Comparison of ENCODE assay signal across 8 cellular contexts in the genomic region with DNA sequence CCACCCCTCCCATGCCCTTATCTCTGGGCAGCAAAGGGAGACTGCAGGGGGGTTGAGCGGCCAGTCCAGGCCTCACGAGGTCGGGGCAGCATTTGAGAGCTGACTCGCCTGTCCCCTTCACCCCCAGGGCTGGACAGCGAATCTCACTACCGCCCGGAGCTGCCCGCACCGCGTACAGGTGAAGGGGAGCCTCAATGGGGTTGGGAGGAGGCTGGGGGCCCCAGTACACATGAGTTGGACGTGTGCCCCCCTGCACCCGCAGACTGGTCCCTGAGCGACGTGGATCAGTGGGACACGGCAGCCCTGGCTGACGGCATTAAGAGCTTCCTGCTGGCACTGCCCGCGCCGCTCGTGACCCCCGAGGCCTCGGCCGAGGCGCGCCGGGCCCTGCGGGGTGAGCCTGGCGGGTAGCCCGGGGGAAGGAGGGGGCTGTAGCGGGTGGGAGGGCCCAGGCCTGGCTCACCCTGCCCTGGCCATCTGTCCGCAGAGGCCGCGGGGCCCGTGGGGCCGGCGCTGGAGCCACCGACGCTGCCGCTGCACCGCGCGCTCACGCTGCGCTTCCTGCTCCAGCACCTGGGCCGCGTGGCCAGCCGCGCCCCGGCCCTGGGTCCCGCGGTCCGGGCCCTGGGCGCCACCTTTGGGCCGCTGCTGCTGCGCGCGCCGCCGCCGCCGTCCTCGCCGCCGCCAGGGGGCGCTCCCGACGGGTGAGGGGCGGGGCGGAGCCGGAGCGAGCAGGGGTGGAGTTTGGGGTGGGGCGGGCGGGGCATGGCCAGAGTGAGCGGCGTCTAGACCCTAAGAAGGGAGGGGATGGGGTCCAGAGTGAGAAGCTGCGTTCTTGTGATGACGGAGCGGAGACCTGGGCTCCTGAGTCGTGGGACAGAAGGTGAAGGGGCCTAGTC. TPM values are rescaled to one million over a fixed set of nuclear protein-coding genes. Genes with fewer than 3 reads are reported as not detected.
DNase-seq lines count a peak whose midpoint lies in the region; ATAC-seq and TF ChIP-seq lines count a peak whose summit lies in the region.

No MANE protein-coding gene starts in this region.

- intact Hi-C loops in transverse colon (cut with DNase I; ENCODE audit: low total_unique reads), result loop anchor here (5.0 kb wide), 1 partner anchor 49 kb away; no protein-coding TSS in a partner anchor

- WGBS in trophoblast cell (ENCODE audit: extremely low coverage, insufficient coverage, insufficient read length), result no CpG with 5 or more reads among the region's 79 CpGs
- 30% methylated on average over 29 of the region's 79 CpGs; no CpG with 5 or more reads in 1 of the 2 donors for WGBS in transverse colon (ENCODE audit: low coverage in 1 of 2), 2 donors

- H3K79me2 ChIP-seq in trophoblast cell (ENCODE audit: control insufficient read depth, insufficient read depth, low read length, poor library complexity), result no peaks in the 10 kb centered on the region

- no peak overlapping the region for H3K23ac ChIP-seq in trophoblast cell (ENCODE audit: low read length)

- peak overlapping the region; percentile 61 for H3K18ac ChIP-seq in trophoblast cell (ENCODE audit: low read length)

- H3K4ac ChIP-seq in trophoblast cell (ENCODE audit: low read depth, low read length), result no peak overlapping the region

- H2BK5ac ChIP-seq in trophoblast cell (ENCODE audit: low read depth, low read length, poor library complexity), result no peak overlapping the region

- H3K36me3 ChIP-seq in trophoblast cell (ENCODE audit: control insufficient read depth in 1 of 2, insufficient read depth in 2 of 2, low read length in 2 of 2) (peaks cover 51 to 56% of the 10 kb centered on the region in 2 experiments), transverse colon (peaks cover 0 to 13% (median 6%) of the 10 kb centered on the region in 4 donors)

- H3K4me3 ChIP-seq in trophoblast cell (ENCODE audit: low read depth, low read length) (no peak overlapping the region), transverse colon (peak overlapping the region in 3 of 4 donors; percentile 30 to 45 (median 42))

- ATAC-seq in GM18498 (IDR thresholded peaks at IDR 0.05; ENCODE audit: unreplicated experiment) (peak; percentile 78), HG03139 (IDR thresholded peaks at IDR 0.05; ENCODE audit: unreplicated experiment) (peak; percentile 56)

- H3K9ac ChIP-seq in trophoblast cell (ENCODE audit: low read length), result no peak overlapping the region

- no peak for TF ChIP-seq EP300 in transverse colon (IDR thresholded peaks at IDR 0.05; ENCODE audit: low read depth)

- TF ChIP-seq CTCF in transverse colon (IDR thresholded peaks at IDR 0.05), result peak in 3 of 5 experiments; percentile 58 to 71 (median 71)

- H2AFZ ChIP-seq in trophoblast cell (ENCODE audit: insufficient read depth, low read length, poor library complexity), result no peak overlapping the region

- TF ChIP-seq POLR2A in transverse colon (IDR thresholded peaks at IDR 0.05), result no peak

- no peak overlapping the region for H2AK5ac ChIP-seq in trophoblast cell (ENCODE audit: low read length)

- peak overlapping the region; percentile 59 for H3K4me2 ChIP-seq in trophoblast cell (ENCODE audit: low read length)

- H4K91ac ChIP-seq in trophoblast cell (ENCODE audit: low read depth, low read length), result peak overlapping the region; percentile 36

- no peaks in the 10 kb centered on the region for H3K79me1 ChIP-seq in trophoblast cell (ENCODE audit: low read length)

- H4K8ac ChIP-seq in trophoblast cell (ENCODE audit: low read depth, low read length), result peak overlapping the region; percentile 33

- H3K27me3 ChIP-seq in trophoblast cell (ENCODE audit: insufficient read depth, low read length), result no peaks in the 10 kb centered on the region
- H3K27me3 ChIP-seq in transverse colon, result no peaks in the 10 kb centered on the region

- DNase-seq in ACHN (peak; percentile 66), RPMI7951 (ENCODE audit: low read depth) (peak; percentile 53), glomerular visceral epithelial cell (ENCODE audit: extremely low spot score) (peak; percentile 76), trophoblast cell (peak; percentile 52 to 87), transverse colon (peak; percentile 83)
- peak; percentile 54 to 82 (median 74) for DNase-seq in activated naive CD4-positive, alpha-beta T cell (lab: John Stamatoyannopoulos, UW)

- in situ Hi-C loops in ACHN (cut with HindIII; ENCODE audit: low pct_ligation_motif_present, low pct_unique_long_range_greater_than_20kb, low sequenced_read_pairs) (no loop called here), transverse colon (cut with MboI; ENCODE audit: low pct_ligation_motif_present in 1 of 4, low pct_unique_long_range_greater_than_20kb in 1 of 4, low sequenced_read_pairs in 3 of 4) (no loop called here)

- H3K9me3 ChIP-seq in trophoblast cell (ENCODE audit: insufficient read depth, low read depth, low read length) (no peaks in the 10 kb centered on the region), transverse colon (no peaks in the 10 kb centered on the region)

- H4K12ac ChIP-seq in trophoblast cell (ENCODE audit: low read depth, low read length), result peak overlapping the region; percentile 3

- no peak overlapping the region for H3K14ac ChIP-seq in trophoblast cell (ENCODE audit: low read length)

- H3K4me1 ChIP-seq in trophoblast cell (ENCODE audit: control insufficient read depth in 1 of 2, insufficient read depth in 2 of 2, low read length in 2 of 2) (peaks cover 9% of the 10 kb centered on the region in 2 experiments), transverse colon (peaks cover 27 to 36% (median 33%) of the 10 kb centered on the region in 4 donors)

- H3K27ac ChIP-seq in trophoblast cell (ENCODE audit: low read depth, low read length) (no peak overlapping the region), transverse colon (peak overlapping the region; percentile 68 to 81 (median 79))

- H2BK12ac ChIP-seq in trophoblast cell (ENCODE audit: low read length), result no peak overlapping the region

- H2BK120ac ChIP-seq in trophoblast cell (ENCODE audit: insufficient read depth, low read length, poor library complexity), result no peak overlapping the region

RNA-seq across cellular contexts. Expression of a gene that starts 8.1 kb away (rescaled TPM):
- total RNA-seq in RPMI7951 (2014; rRNA removed; shearing (Covaris generic)), result 11.3 and 11.7 TPM in 2 replicates
- polyA plus RNA-seq in trophoblast cell (2013), result 56.7 and 57.2 TPM in 2 replicates
- 100 to 1,000 TPM in 1 of 4 donors, 10 to 100 TPM in 3; 30.5 to 135 (median 31.2) TPM for total RNA-seq in transverse colon

RNA-seq across cellular contexts. Expression of a gene that starts 12.6 kb away (rescaled TPM):
- total RNA-seq in RPMI7951 (2014; rRNA removed; shearing (Covaris generic)), result 56.0 and 69.6 TPM in 2 replicates
- 4.4 and 4.9 TPM in 2 replicates for polyA plus RNA-seq in trophoblast cell (2013)
- 10 to 100 TPM in 3 of 4 donors, 1 to 10 TPM in 1; 10.0 to 50.8 (median 32.8) TPM for total RNA-seq in transverse colon

RNA-seq across cellular contexts. Expression of a gene that starts 32.0 kb away (rescaled TPM):
- 18.6 and 23.5 TPM in 2 replicates for total RNA-seq in RPMI7951 (2014; rRNA removed; shearing (Covaris generic))
- 26.0 and 26.7 TPM in 2 replicates for polyA plus RNA-seq in trophoblast cell (2013)
- 10 to 100 TPM in 3 of 4 donors, 1 to 10 TPM in 1; 1.6 to 22.3 (median 12.6) TPM for total RNA-seq in transverse colon

RNA-seq across cellular contexts. Expression of a gene that starts 42.8 kb away (rescaled TPM):
- total RNA-seq in RPMI7951 (2014; rRNA removed; shearing (Covaris generic)), result 1.7 and 3.6 TPM in 2 replicates
- 2.5 and 3.0 TPM in 2 replicates for polyA plus RNA-seq in trophoblast cell (2013)
- 1 to 10 TPM in 3 of 4 donors, not detected in 1; 2.2 to 8.6 (median 3.8) TPM for total RNA-seq in transverse colon
